6 cellular contexts compared by ENCODE assay signal in genomic region chr14:84987042-84987441, GRCh38.
"Had no signal": no experiment of that assay in that cellular context is flagged by ENCODE, and none has a peak within 500 bp of the region (broad histone marks: within the 10 kb centered on the region; RNA-seq: fewer than 3 reads in every experiment).

No MANE protein-coding gene starts in this region.

- H3K27ac Mint-ChIP-seq: H9 had no signal

- H3K4me3 ChIP-seq: GM23248, K562 had no signal

- H3K27ac ChIP-seq: GM23248 had no signal

- H3K4me1 Mint-ChIP-seq: H9 had no signal

- ATAC-seq: K562 had no signal

- H3K4me3 Mint-ChIP-seq: H9 had no signal

- H2AFZ ChIP-seq: GM23248 had no signal

- DNase-seq: GM23248, H9, HCEC 1CT, IMR-90, KG1 had no signal
